Comparison of ENCODE assay signal across 8 cellular contexts in genomic region chr6:5998741-5999687, GRCh38.
DNase-seq lines count a peak whose midpoint lies in the region; ATAC-seq and TF ChIP-seq lines count a peak whose summit lies in the region.

No MANE protein-coding gene starts in this region.

- no peak for ATAC-seq in HG03469 (IDR thresholded peaks at IDR 0.05; ENCODE audit: unreplicated experiment)
- ATAC-seq in GM19328 (IDR thresholded peaks at IDR 0.05; ENCODE audit: unreplicated experiment), result no peak

- H3K36me3 Mint-ChIP-seq in stimulated activated naive CD8-positive, alpha-beta T cell treated with anti-CD3 and anti-CD28 coated beads, Interleukin-15, Interleukin-2, amounts not matched to agents 100 ng/mL and 50 ng/mL, for 24 hours (ENCODE audit: low read depth), result no peaks in the 10 kb centered on the region

- peaks cover 70% of the 10 kb centered on the region for H3K4me1 Mint-ChIP-seq in stimulated activated naive CD8-positive, alpha-beta T cell treated with anti-CD3 and anti-CD28 coated beads, Interleukin-15, Interleukin-2, amounts not matched to agents 100 ng/mL and 50 ng/mL, for 24 hours (ENCODE audit: low read depth)

- peak overlapping the region; percentile 42 for H3K4me3 Mint-ChIP-seq in stimulated activated naive CD8-positive, alpha-beta T cell treated with anti-CD3 and anti-CD28 coated beads, Interleukin-15, Interleukin-2, amounts not matched to agents 100 ng/mL and 50 ng/mL, for 24 hours

- DNase-seq in activated CD4-positive, alpha-beta T cell treated with anti-CD3 and anti-CD28 coated beads for 48 hours, result peak; percentile 29
- DNase-seq in activated CD4-positive, alpha-beta T cell treated with anti-CD3 and anti-CD28 coated beads for 1 hour, result no peak
- peak; percentile 54 for DNase-seq in iPS-NIHi7 (ENCODE audit: extremely low spot score)
- no peak for DNase-seq in RWPE1 (ENCODE audit: low spot score)

- TF ChIP-seq CTCF in RWPE1 (conservative IDR thresholded peaks at IDR 0.05; ENCODE audit: low read depth), result no peak

- CTCF ChIA-PET in RWPE1 (lab: Yijun Ruan, JAX), result interaction anchor here (0.5 to 0.7 kb wide), 3 partner anchors 499 to 1701 kb away, joined by 3 read pairs; no protein-coding TSS in a partner anchor

- H3K27ac Mint-ChIP-seq in stimulated activated naive CD8-positive, alpha-beta T cell treated with anti-CD3 and anti-CD28 coated beads, Interleukin-15, Interleukin-2, amounts not matched to agents 100 ng/mL and 50 ng/mL, for 24 hours, result peak overlapping the region; percentile 17

- peaks cover 6% of the 10 kb centered on the region for H3K9me3 Mint-ChIP-seq in stimulated activated naive CD8-positive, alpha-beta T cell treated with anti-CD3 and anti-CD28 coated beads, Interleukin-15, Interleukin-2, amounts not matched to agents 100 ng/mL and 50 ng/mL, for 24 hours

- H3K27me3 Mint-ChIP-seq in stimulated activated naive CD8-positive, alpha-beta T cell treated with anti-CD3 and anti-CD28 coated beads, Interleukin-15, Interleukin-2, amounts not matched to agents 100 ng/mL and 50 ng/mL, for 24 hours, result peaks cover 87% of the 10 kb centered on the region

- H3K27ac ChIP-seq in angular gyrus (ENCODE audit: low read depth, low read length) (peak overlapping the region; percentile 45), RWPE1 (no peak overlapping the region)

- POLR2A ChIA-PET in RWPE1 (lab: Yijun Ruan, JAX; ENCODE audit: low non-redundant PET), result no interaction called here

Comparison
In these comparisons a context has a peak if more than half of its experiments do, and no peak if none do; other contexts are left out.
1. DNase-seq: peak in activated CD4-positive, alpha-beta T cell treated with anti-CD3 and anti-CD28 coated beads for 48 hours (single experiment) and iPS-NIHi7 (single experiment); none in activated CD4-positive, alpha-beta T cell treated with anti-CD3 and anti-CD28 coated beads for 1 hour (single experiment) and RWPE1 (single experiment).